ENCODE assay signal across 9 cellular contexts in the genomic region with DNA sequence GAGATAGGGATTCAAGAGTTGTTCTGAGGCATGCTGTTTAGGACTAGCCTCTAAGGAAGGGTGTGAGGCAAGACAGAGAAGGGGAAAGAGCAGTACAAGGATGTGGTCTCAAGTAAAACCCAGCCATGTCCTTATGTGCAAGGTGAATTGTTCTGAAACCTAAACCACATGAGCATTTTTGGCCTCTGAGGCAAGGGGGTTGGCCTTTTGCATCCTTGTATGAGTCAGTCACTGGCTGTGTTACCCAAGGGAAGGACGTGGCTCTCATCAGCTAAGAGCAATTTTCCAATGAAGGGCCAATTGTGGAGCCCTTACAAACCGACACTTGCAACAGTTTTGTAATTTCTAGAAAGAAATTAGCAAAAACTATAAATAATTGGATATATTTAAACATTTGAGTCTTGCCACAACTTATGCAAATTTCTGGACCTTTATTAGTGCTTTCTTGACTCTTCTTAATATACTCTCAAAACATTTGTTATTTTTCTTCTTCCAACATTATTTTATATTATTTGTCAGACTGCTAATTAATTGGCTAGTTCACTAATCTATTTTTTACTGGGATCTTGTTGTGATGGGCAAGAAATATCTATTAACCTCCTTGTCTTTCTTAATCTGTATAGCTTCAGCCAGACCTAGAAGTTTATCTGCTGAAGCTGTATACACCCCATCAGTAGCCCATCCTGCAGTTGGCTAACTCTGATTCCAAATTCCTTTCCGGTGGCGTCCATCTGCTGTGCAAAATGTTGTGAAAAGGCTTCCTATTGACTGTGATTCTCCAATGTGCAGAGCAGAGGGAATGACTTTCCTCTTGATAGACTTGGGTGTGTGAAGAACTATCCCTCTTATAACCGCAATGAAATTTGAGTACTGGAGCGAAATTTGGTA.
DNase-seq lines count a peak whose midpoint lies in the region; ATAC-seq and TF ChIP-seq lines count a peak whose summit lies in the region.
"Had no signal": no experiment of that assay in that cellular context is flagged by ENCODE, and none has a peak within 500 bp of the region (broad histone marks: within the 10 kb centered on the region; RNA-seq: fewer than 3 reads in every experiment).

No MANE protein-coding gene starts in this region.

- DNase-seq in AG08395 (ENCODE audit: low spot score): peak; percentile 76
- DNase-seq in activated T-helper 2 cell treated with anti-CD3 and anti-CD28 coated beads, Interferon-gamma antibody, Interleukin-2, Interleukin-4, amounts not matched to agents 10 μg/mL and 5 μg/mL and 100 μg/mL, durations not matched to agents 14 hours and 24 hours and 36 hours (ENCODE audit: low spot score): peak; percentile 15
- DNase-seq in stimulated activated naive CD8-positive, alpha-beta T cell treated with anti-CD3 and anti-CD28 coated beads, Interleukin-15, Interleukin-2, amounts not matched to agents 100 U/mL and 50 U/mL, for 24 hours: peak; percentile 4
- DNase-seq in ascending aorta (ENCODE audit: low spot score in 2 of 2): no peak
- no peak for DNase-seq in activated effector memory CD4-positive, alpha-beta T cell treated with Interleukin-2 at 50 U/mL for 16 hours
- no peak for DNase-seq in activated CD4-positive, alpha-beta T cell treated with anti-CD3 and anti-CD28 coated beads for 4 hours

- H3K9me3 ChIP-seq in ascending aorta: no peaks in the 10 kb centered on the region

- no peak overlapping the region for H3K4me3 Mint-ChIP-seq in activated T-helper 2 cell treated with anti-CD3 and anti-CD28 coated beads, Interferon-gamma antibody, Interleukin-2, Interleukin-4, amounts not matched to agents 10 μg/mL and 5 μg/mL and 100 μg/mL, durations not matched to agents 14 hours and 24 hours and 36 hours (ENCODE audit: low read depth)
- H3K4me3 Mint-ChIP-seq: neural crest cell had no signal

- no peaks in the 10 kb centered on the region for H3K36me3 ChIP-seq in ascending aorta

- H3K4me1 ChIP-seq in ascending aorta: no peaks in the 10 kb centered on the region

- no peak overlapping the region for H3K27ac Mint-ChIP-seq in activated T-helper 2 cell treated with anti-CD3 and anti-CD28 coated beads, Interferon-gamma antibody, Interleukin-2, Interleukin-4, amounts not matched to agents 10 μg/mL and 5 μg/mL and 100 μg/mL, durations not matched to agents 14 hours and 24 hours and 36 hours

- TF ChIP-seq CTCF in ascending aorta (IDR thresholded peaks at IDR 0.05): no peak

- H3K4me3 ChIP-seq in ascending aorta: no peak overlapping the region

- H3K36me3 Mint-ChIP-seq in activated T-helper 2 cell treated with anti-CD3 and anti-CD28 coated beads, Interferon-gamma antibody, Interleukin-2, Interleukin-4, amounts not matched to agents 10 μg/mL and 5 μg/mL and 100 μg/mL, durations not matched to agents 14 hours and 24 hours and 36 hours (ENCODE audit: low read depth): no peaks in the 10 kb centered on the region

- H3K9me3 Mint-ChIP-seq in activated T-helper 2 cell treated with anti-CD3 and anti-CD28 coated beads, Interferon-gamma antibody, Interleukin-2, Interleukin-4, amounts not matched to agents 10 μg/mL and 5 μg/mL and 100 μg/mL, durations not matched to agents 14 hours and 24 hours and 36 hours: no peaks in the 10 kb centered on the region
- H3K9me3 Mint-ChIP-seq: neural crest cell had no signal

- H3K27ac ChIP-seq in ascending aorta: no peak overlapping the region

- no peaks in the 10 kb centered on the region for H3K27me3 ChIP-seq in ascending aorta

- ATAC-seq in GM19328 (IDR thresholded peaks at IDR 0.05; ENCODE audit: unreplicated experiment): peak; percentile 98
- peak; percentile 98 for ATAC-seq in HG03108 (IDR thresholded peaks at IDR 0.05; ENCODE audit: unreplicated experiment)
- ATAC-seq in stimulated activated naive CD8-positive, alpha-beta T cell treated with anti-CD3 and anti-CD28 coated beads, Interleukin-15, Interleukin-2, amounts not matched to agents 100 U/mL and 50 U/mL, for 24 hours: peak; percentile 81

- peaks cover 21% of the 10 kb centered on the region for H3K27me3 Mint-ChIP-seq in activated T-helper 2 cell treated with anti-CD3 and anti-CD28 coated beads, Interferon-gamma antibody, Interleukin-2, Interleukin-4, amounts not matched to agents 10 μg/mL and 5 μg/mL and 100 μg/mL, durations not matched to agents 14 hours and 24 hours and 36 hours (ENCODE audit: low read depth)

- intact Hi-C loops in activated T-helper 2 cell treated with anti-CD3 and anti-CD28 coated beads, Interferon-gamma antibody, Interleukin-2, Interleukin-4, amounts not matched to agents 10 μg/mL and 5 μg/mL and 100 μg/mL, durations not matched to agents 14 hours and 24 hours and 36 hours (cut with micrococcal nuclease): loop anchor here (1.0 to 10.0 kb wide), 2 partner anchors 44 to 98 kb away; a partner anchor contains a TSS
- intact Hi-C loops in ascending aorta (cut with DNase I): no loop called here

- H3K4me1 Mint-ChIP-seq in activated T-helper 2 cell treated with anti-CD3 and anti-CD28 coated beads, Interferon-gamma antibody, Interleukin-2, Interleukin-4, amounts not matched to agents 10 μg/mL and 5 μg/mL and 100 μg/mL, durations not matched to agents 14 hours and 24 hours and 36 hours (ENCODE audit: low read depth): peaks cover 17% of the 10 kb centered on the region

Comparison
In these comparisons a context has a peak if more than half of its experiments do, and no peak if none do; other contexts are left out.
1. DNase-seq: peak in AG08395 (single experiment), activated T-helper 2 cell treated with anti-CD3 and anti-CD28 coated beads, Interferon-gamma antibody, Interleukin-2, Interleukin-4, amounts not matched to agents 10 μg/mL and 5 μg/mL and 100 μg/mL, durations not matched to agents 14 hours and 24 hours and 36 hours (single experiment) and stimulated activated naive CD8-positive, alpha-beta T cell treated with anti-CD3 and anti-CD28 coated beads, Interleukin-15, Interleukin-2, amounts not matched to agents 100 U/mL and 50 U/mL, for 24 hours (single experiment); none in ascending aorta (0 of 2), activated effector memory CD4-positive, alpha-beta T cell treated with Interleukin-2 at 50 U/mL for 16 hours (single experiment) and activated CD4-positive, alpha-beta T cell treated with anti-CD3 and anti-CD28 coated beads for 4 hours (0 of 2).
2. Peak in every context shown above with its lines, with median percentiles within 50 percentile points of each other: ATAC-seq.